8 cellular contexts compared by ENCODE assay signal in the genomic region with DNA sequence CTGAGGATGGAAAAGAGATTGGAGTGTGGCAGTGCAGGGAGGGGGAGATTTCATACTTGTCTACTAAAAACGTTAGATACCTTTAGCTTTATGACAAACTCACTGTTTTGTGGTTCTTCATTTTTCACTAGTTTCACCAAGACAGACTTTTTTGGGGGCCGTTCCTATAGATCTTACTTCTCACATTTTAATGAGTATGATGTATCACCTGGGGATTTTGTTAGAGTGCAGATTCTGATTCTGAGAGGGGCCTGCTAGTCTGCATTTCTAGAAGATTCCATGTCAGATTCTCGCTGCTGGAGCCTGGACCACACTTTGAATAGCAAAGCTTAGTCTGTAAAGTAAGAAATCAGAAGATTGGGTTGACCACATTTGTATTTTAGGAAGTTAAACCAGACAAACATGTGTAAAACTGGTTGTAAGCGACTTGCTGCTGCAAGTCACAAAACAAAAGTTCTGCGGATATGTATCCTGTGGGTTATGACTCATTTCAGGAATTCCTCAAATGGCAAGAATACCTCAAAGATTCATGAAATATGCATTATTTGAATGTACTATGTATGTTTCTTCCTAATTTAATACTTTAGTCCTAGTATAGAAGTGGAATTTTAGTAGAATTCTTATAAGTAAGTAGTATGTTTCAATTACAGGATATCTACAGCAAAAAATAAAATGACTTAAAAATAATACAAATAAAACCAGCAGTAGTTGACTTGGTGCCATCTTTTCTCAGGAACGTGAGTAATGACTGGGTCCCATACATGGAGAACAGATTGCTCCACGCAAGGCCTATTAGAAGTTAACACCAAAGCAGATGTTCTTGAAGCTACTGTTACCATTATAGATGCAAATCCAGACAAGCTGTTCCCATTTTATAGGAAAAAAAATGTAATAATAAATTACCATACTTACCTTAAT. TPM values are rescaled to one million over a fixed set of nuclear protein-coding genes. Genes with fewer than 3 reads are reported as not detected.
DNase-seq lines count a peak whose midpoint lies in the region; ATAC-seq and TF ChIP-seq lines count a peak whose summit lies in the region.

No MANE protein-coding gene starts in this region.

- no peak overlapping the region for H2AK5ac ChIP-seq in mesendoderm (ENCODE audit: low read length)

- H3K4me1 ChIP-seq in mesendoderm (ENCODE audit: control insufficient read depth, low read depth, low read length), result no peaks in the 10 kb centered on the region

- peak; percentile 54 for ATAC-seq in HG03097 (IDR thresholded peaks at IDR 0.05; ENCODE audit: low FRiP score, unreplicated experiment)
- peak; percentile 90 for ATAC-seq in activated CD8-positive, alpha-beta T cell treated with anti-CD3 and anti-CD28 coated beads for 36 hours

- intact Hi-C loops in activated CD8-positive, alpha-beta T cell treated with anti-CD3 and anti-CD28 coated beads for 36 hours (cut with micrococcal nuclease), result no loop called here
- intact Hi-C loops in head of caudate nucleus (cut with DNase I), result no loop called here

- no peaks in the 10 kb centered on the region for H3K36me3 ChIP-seq in mesendoderm (ENCODE audit: control insufficient read depth, insufficient read depth, low read length)

- WGBS in mesendoderm (ENCODE audit: extremely low coverage, insufficient coverage, low lambda C conversion rate), result no CpG with 5 or more reads among the region's 7 CpGs

- H3K36me3 Mint-ChIP-seq in activated CD8-positive, alpha-beta T cell treated with anti-CD3 and anti-CD28 coated beads for 36 hours (ENCODE audit: low read depth), result no peaks in the 10 kb centered on the region

- H3K4me3 ChIP-seq in GM12864 (ENCODE audit: low read depth, low read length) (no peak overlapping the region), mesendoderm (ENCODE audit: low read length) (no peak overlapping the region)

- H3K4me3 Mint-ChIP-seq in activated CD8-positive, alpha-beta T cell treated with anti-CD3 and anti-CD28 coated beads for 36 hours, result peak overlapping the region; percentile 28

- H3K23ac ChIP-seq in mesendoderm (ENCODE audit: low read length), result no peak overlapping the region

- peaks cover 2% of the 10 kb centered on the region for H3K27me3 Mint-ChIP-seq in activated CD8-positive, alpha-beta T cell treated with anti-CD3 and anti-CD28 coated beads for 36 hours

- no peaks in the 10 kb centered on the region for H3K79me2 ChIP-seq in mesendoderm (ENCODE audit: control insufficient read depth, insufficient read depth, low read length)

- H4K5ac ChIP-seq in mesendoderm (ENCODE audit: low read length), result no peak overlapping the region

- H3K79me1 ChIP-seq in mesendoderm (ENCODE audit: low read length), result no peaks in the 10 kb centered on the region

- H2BK120ac ChIP-seq in mesendoderm (ENCODE audit: low read depth, low read length), result no peak overlapping the region

- H3K27ac Mint-ChIP-seq in activated CD8-positive, alpha-beta T cell treated with anti-CD3 and anti-CD28 coated beads for 36 hours, result peak overlapping the region; percentile 89

- H3K18ac ChIP-seq in mesendoderm (ENCODE audit: low read length), result no peak overlapping the region

- no peak overlapping the region for H3K56ac ChIP-seq in mesendoderm (ENCODE audit: low read length)

- H3K27ac ChIP-seq in mesendoderm (ENCODE audit: low read depth, low read length), result no peak overlapping the region

- no peak overlapping the region for H3K4ac ChIP-seq in mesendoderm (ENCODE audit: low read depth, low read length)

- H4K8ac ChIP-seq in mesendoderm (ENCODE audit: low read depth, low read length), result no peak overlapping the region

- no peaks in the 10 kb centered on the region for H3K27me3 ChIP-seq in mesendoderm (ENCODE audit: insufficient read depth, low read length, poor library complexity)

- H3K4me2 ChIP-seq in mesendoderm (ENCODE audit: low read length), result no peak overlapping the region

- no peak overlapping the region for H2BK15ac ChIP-seq in mesendoderm (replicated peaks; ENCODE audit: low read depth)

- POLR2A ChIA-PET in activated CD8-positive, alpha-beta T cell treated with anti-CD3 and anti-CD28 coated beads for 36 hours (lab: Charles Lee), result interaction anchor here (0.6 to 1.9 kb wide), 11 partner anchors 9 to 245 kb away, joined by 3 to 14 read pairs (median 4); no protein-coding TSS in a partner anchor

- no peak for TF ChIP-seq CTCF in GM12864 (IDR thresholded peaks at IDR 0.05; ENCODE audit: low read depth, low read length, missing control alignments)
- TF ChIP-seq CTCF in activated CD8-positive, alpha-beta T cell treated with anti-CD3 and anti-CD28 coated beads for 36 hours (IDR thresholded peaks at IDR 0.05), result no peak

- CTCF ChIA-PET in activated CD8-positive, alpha-beta T cell treated with anti-CD3 and anti-CD28 coated beads for 36 hours (lab: Charles Lee), result interaction anchor here (0.7 to 1.8 kb wide), 4 partner anchors 9 to 30 kb away, joined by 3 to 7 read pairs (median 3); no protein-coding TSS in a partner anchor

- peak; percentile 64 for DNase-seq in GM12864 (ENCODE audit: low read depth)
- DNase-seq in activated CD8-positive, alpha-beta T cell treated with anti-CD3 and anti-CD28 coated beads for 36 hours, result peak; percentile 45
- DNase-seq in medulla oblongata (ENCODE audit: extremely low spot score), result peak; percentile 41
- DNase-seq in NCI-H748 treated with DMSO at 0.1 percent for 48 hours (lab: John Stamatoyannopoulos, UW), result no peak
- no peak for DNase-seq in head of caudate nucleus
- DNase-seq in mesendoderm, result no peak
- DNase-seq in SW480 (ENCODE audit: low spot score), result no peak

- no peak overlapping the region for H3K9ac ChIP-seq in mesendoderm (ENCODE audit: low read length)

- no peak overlapping the region for H2BK5ac ChIP-seq in mesendoderm (ENCODE audit: low read length)

- peaks cover 16% of the 10 kb centered on the region for H3K4me1 Mint-ChIP-seq in activated CD8-positive, alpha-beta T cell treated with anti-CD3 and anti-CD28 coated beads for 36 hours (ENCODE audit: low read depth)

- H3K9me3 Mint-ChIP-seq in activated CD8-positive, alpha-beta T cell treated with anti-CD3 and anti-CD28 coated beads for 36 hours, result no peaks in the 10 kb centered on the region

RNA-seq across cellular contexts. Expression of a gene that starts 27.8 kb away (rescaled TPM):
- total RNA-seq in activated CD8-positive, alpha-beta T cell treated with anti-CD3 and anti-CD28 coated beads for 36 hours, result 10 to 100 TPM; 76.2 to 78.3 TPM
- 10.4 TPM for polyA plus RNA-seq in mesendoderm (2013, experiment 1 of 2)
- polyA plus RNA-seq in mesendoderm (2013, experiment 2 of 2), result 11.0 TPM

RNA-seq across cellular contexts. Expression of a gene that starts 34.1 kb away (rescaled TPM):
- 10 to 100 TPM; 30.8 to 31.1 TPM for total RNA-seq in activated CD8-positive, alpha-beta T cell treated with anti-CD3 and anti-CD28 coated beads for 36 hours
- 13.9 TPM for polyA plus RNA-seq in mesendoderm (2013, experiment 1 of 2)
- 14.5 TPM for polyA plus RNA-seq in mesendoderm (2013, experiment 2 of 2)

Comparison
In these comparisons a context has a peak if more than half of its experiments do, and no peak if none do; other contexts are left out.
1. DNase-seq: peak in GM12864 (single experiment), activated CD8-positive, alpha-beta T cell treated with anti-CD3 and anti-CD28 coated beads for 36 hours (single experiment) and medulla oblongata (single experiment); none in NCI-H748 treated with DMSO at 0.1 percent for 48 hours (single experiment), head of caudate nucleus (0 of 42), mesendoderm (single experiment) and SW480 (single experiment).